In genomic region chr9:97766610-97767009, GRCh38 we compare ENCODE assay signal across 2 cellular contexts.
A peak's percentile ranks its signal among the peaks of the same experiment; 100 is the strongest.
TF ChIP-seq lines count a peak whose summit lies in the region.

No MANE protein-coding gene starts in this region.

TF ChIP-seq in IMR-90, 13 proteins besides CTCF, POLR2A, EP300 and RAD21:
- TF ChIP-seq RCOR1 (IDR thresholded peaks at IDR 0.05; ENCODE audit: insufficient replicate concordance, low read length) (no peak), ELK1 (IDR thresholded peaks at IDR 0.05; ENCODE audit: borderline replicate concordance, low read depth, low read length) (no peak), CEBPB (IDR thresholded peaks at IDR 0.05; ENCODE audit: low read depth, low read length) (no peak), SMC3 (IDR thresholded peaks at IDR 0.05; ENCODE audit: low read depth, low read length) (no peak), RFX5 (IDR thresholded peaks at IDR 0.05; ENCODE audit: low read depth, low read length) (no peak)

TF ChIP-seq in K562, 482 proteins besides CTCF, POLR2A, EP300 and RAD21:
- no peak for TF ChIP-seq ZBTB34 (CRISPR knock-in tag; IDR thresholded peaks at IDR 0.05)
- peak; percentile 51 for TF ChIP-seq CBFA2T2 (conservative IDR thresholded peaks at IDR 0.05)
- TF ChIP-seq ZNF764 (CRISPR knock-in tag; IDR thresholded peaks at IDR 0.05; ENCODE audit: low read depth), result no peak
- TF ChIP-seq TFAP4 (CRISPR knock-in tag; IDR thresholded peaks at IDR 0.05; ENCODE audit: borderline replicate concordance), result peak; percentile 48; the same call in 1 of the 2 replicates
- TF ChIP-seq TCF3 (CRISPR knock-in tag; IDR thresholded peaks at IDR 0.05), result peak; percentile 46; the same call in 1 of the 2 replicates
- TF ChIP-seq TEAD4 (IDR thresholded peaks at IDR 0.05; ENCODE audit: low read length), result peak; percentile 44
- no peak for TF ChIP-seq TEAD4 (CRISPR knock-in tag; IDR thresholded peaks at IDR 0.05; ENCODE audit: borderline replicate concordance)
- 0 out of 4 replicates have a peak, but pooled peaks of 1 of the 2 experiments have one; percentile 17 for TF ChIP-seq FOXA3 (CRISPR knock-in tag; conservative IDR thresholded peaks at IDR 0.05 in 1 of 2, IDR thresholded peaks at IDR 0.05 in 1 of 2)
- TF ChIP-seq RCOR1 (IDR thresholded peaks at IDR 0.05; ENCODE audit: borderline replicate concordance in 1 of 2, low read depth in 2 of 2, low read length in 2 of 2), result 0 out of 4 replicates have a peak, but pooled peaks of 1 of the 2 experiments have one; percentile 15
- no peak for TF ChIP-seq ESRRB (CRISPR knock-in tag; IDR thresholded peaks at IDR 0.05; ENCODE audit: borderline replicate concordance)
- TF ChIP-seq NUFIP1 (IDR thresholded peaks at IDR 0.05; ENCODE audit: partially characterized antibody), result no peak
- TF ChIP-seq CBFA2T3 (IDR thresholded peaks at IDR 0.05), result peak; percentile 62
